ENCODE assay signal across 10 cellular contexts in the genomic region with DNA sequence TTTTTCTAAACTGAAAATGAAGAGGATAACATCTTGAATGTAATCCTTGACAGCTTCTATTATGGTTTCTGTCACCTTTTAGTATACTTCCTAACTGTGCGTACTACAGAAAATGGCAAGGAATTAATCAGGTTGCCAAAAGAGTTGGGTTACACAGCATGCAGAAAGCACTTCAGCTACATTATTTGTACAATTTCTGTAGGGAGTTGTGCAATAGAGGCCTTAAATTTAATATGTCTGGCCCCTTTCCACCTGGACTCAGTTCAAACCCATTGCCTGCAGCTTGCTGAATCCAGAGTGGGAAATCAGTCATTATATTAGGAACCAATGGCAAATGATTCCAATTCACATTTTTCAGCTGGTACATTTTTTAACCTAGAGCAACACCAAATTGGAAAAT.
DNase-seq lines count a peak whose midpoint lies in the region; ATAC-seq, FAIRE-seq and TF ChIP-seq lines count a peak whose summit lies in the region.
"Had no signal": no experiment of that assay in that cellular context is flagged by ENCODE, and none has a peak within 500 bp of the region (broad histone marks: within the 10 kb centered on the region; RNA-seq: fewer than 3 reads in every experiment).

No MANE protein-coding gene starts in this region.

- peaks cover 25% of the 10 kb centered on the region for H3K4me1 ChIP-seq in upper lobe of right lung
- H3K4me1 ChIP-seq: testis had no signal

- no peak overlapping the region for H3K27ac ChIP-seq in upper lobe of right lung
- H3K27ac ChIP-seq: testis had no signal

- H3K4me3 ChIP-seq in fibroblast of mammary gland (ENCODE audit: control insufficient read depth, low read depth, low read length) (no peak overlapping the region), upper lobe of right lung (no peak overlapping the region)
- H3K4me3 ChIP-seq: testis had no signal

- FAIRE-seq in GM19239 (lab: Jason Lieb, UNC) = no peak

- no peaks in the 10 kb centered on the region for H3K9me3 ChIP-seq in upper lobe of right lung
- H3K9me3 ChIP-seq: testis had no signal

- intact Hi-C loops in upper lobe of right lung (cut with DNase I) = no loop called here

- DNase-seq in LoVo (ENCODE audit: low spot score) = peak; percentile 24
- peak; percentile 8 for DNase-seq in NCI-H345 treated with DMSO at 0.1 percent for 48 hours (lab: John Stamatoyannopoulos, UW; ENCODE audit: unreplicated experiment)
- peak; percentile 81 for DNase-seq in fibroblast of mammary gland (ENCODE audit: low read depth)
- no peak for DNase-seq in upper lobe of right lung
- no peak for DNase-seq in activated CD4-positive, CD25-positive, alpha-beta regulatory T cell treated with anti-CD3 and anti-CD28 coated beads, Interleukin-2, amount 50 U/mL, for 72 hours
- no peak for DNase-seq in GM19239 (ENCODE audit: insufficient read length, low spot score)
- no peak for DNase-seq in central memory CD4-positive, alpha-beta T cell
- DNase-seq: DMS53, testis had no signal

- no peaks in the 10 kb centered on the region for H3K27me3 ChIP-seq in upper lobe of right lung
- H3K27me3 ChIP-seq: testis had no signal

- peak; percentile 50 for ATAC-seq in upper lobe of right lung
- ATAC-seq: left lobe of liver had no signal

- TF ChIP-seq CTCF in fibroblast of mammary gland (conservative IDR thresholded peaks at IDR 0.05; ENCODE audit: control insufficient read depth, insufficient read depth, low read depth, low read length) = no peak
- TF ChIP-seq CTCF in upper lobe of right lung (IDR thresholded peaks at IDR 0.05) = no peak

- H3K36me3 ChIP-seq in upper lobe of right lung = no peaks in the 10 kb centered on the region

Comparison
In these comparisons a context has a peak if more than half of its experiments do, and no peak if none do; other contexts are left out.
1. DNase-seq: peak in LoVo (single experiment), NCI-H345 treated with DMSO at 0.1 percent for 48 hours (single experiment) and fibroblast of mammary gland (single experiment); none in upper lobe of right lung (single experiment), activated CD4-positive, CD25-positive, alpha-beta regulatory T cell treated with anti-CD3 and anti-CD28 coated beads, Interleukin-2, amount 50 U/mL, for 72 hours (single experiment), GM19239 (single experiment) and central memory CD4-positive, alpha-beta T cell (single experiment).